ENCODE assay signal across 1 cellular context in genomic region chr5:120055858-120056257, GRCh38.
TF ChIP-seq lines count a peak whose summit lies in the region.

No MANE protein-coding gene starts in this region.

TF ChIP-seq in K562, 482 proteins besides CTCF, POLR2A, EP300 and RAD21 (continued from another document):
- no peak for TF ChIP-seq RERE (CRISPR knock-in tag; IDR thresholded peaks at IDR 0.05; ENCODE audit: borderline replicate concordance)
- no peak for TF ChIP-seq NFATC3 (IDR thresholded peaks at IDR 0.05)
- TF ChIP-seq ZNF140 (CRISPR knock-in tag; IDR thresholded peaks at IDR 0.05): no peak
- TF ChIP-seq DIDO1 (tag; IDR thresholded peaks at IDR 0.05; ENCODE audit: low read depth): no peak
- TF ChIP-seq ZNF512 (tag; IDR thresholded peaks at IDR 0.05): no peak
